ENCODE assay signal across 9 cellular contexts in genomic region chr6:26328265-26328844, GRCh38. TPM values are rescaled to one million over a fixed set of nuclear protein-coding genes. Genes with fewer than 3 reads are reported as not detected.
DNase-seq lines count a peak whose midpoint lies in the region; ATAC-seq and TF ChIP-seq lines count a peak whose summit lies in the region.
"Had no signal": no experiment of that assay in that cellular context is flagged by ENCODE, and none has a peak within 500 bp of the region (broad histone marks: within the 10 kb centered on the region; RNA-seq: fewer than 3 reads in every experiment).

No MANE protein-coding gene starts in this region.

- BruUV-seq in HCT116 (replicated peaks; lab: Mats Ljungman, UMichigan) = no TSS peak

- H3K27ac Mint-ChIP-seq in CD8-positive, alpha-beta memory T cell = peak overlapping the region in 7 of 8 donors; percentile 0 to 93 (median 47)

- no peak for TF ChIP-seq POLR2A in HCT116 (IDR thresholded peaks at IDR 0.05; ENCODE audit: borderline replicate concordance, extremely low read depth, insufficient read depth, insufficient read length)
- TF ChIP-seq POLR2A in vagina (IDR thresholded peaks at IDR 0.05) = no peak

- peaks cover 23% of the 10 kb centered on the region for H3K4me1 ChIP-seq in CD8-positive, alpha-beta memory T cell (ENCODE audit: insufficient read depth, low read length)
- H3K4me1 ChIP-seq in HCT116 (ENCODE audit: control insufficient read depth in 1 of 2, insufficient read depth in 2 of 2, low read length in 2 of 2) = peaks cover 21 to 51% of the 10 kb centered on the region in 2 experiments
- H3K4me1 ChIP-seq in vagina = peaks cover 11% of the 10 kb centered on the region

- no peak for TF ChIP-seq CTCF in HCT116 (IDR thresholded peaks at IDR 0.05 in 2 of 3, conservative IDR thresholded peaks at IDR 0.05 in 1 of 3; ENCODE audit: borderline replicate concordance in 1 of 3, insufficient read depth in 1 of 3, low read depth in 2 of 3, low read length in 2 of 3)
- no peak for TF ChIP-seq CTCF in WI38 (IDR thresholded peaks at IDR 0.05; ENCODE audit: low read depth, low read length)
- TF ChIP-seq CTCF in vagina (IDR thresholded peaks at IDR 0.05) = no peak

- H3K9me3 Mint-ChIP-seq in CD8-positive, alpha-beta memory T cell = peaks cover 0 to 11% (median 2%) of the 10 kb centered on the region in 5 donors

- H3K9me2 ChIP-seq in HCT116 (ENCODE audit: insufficient read depth) = no peaks in the 10 kb centered on the region

- no peak overlapping the region for H3K4me3 ChIP-seq in CD8-positive, alpha-beta memory T cell (ENCODE audit: low read length)
- H3K4me3 ChIP-seq in HCT116 (replicated peaks in 1 of 2; ENCODE audit: low read depth in 1 of 2, low read length in 2 of 2) (peak overlapping the region; percentile 35 to 45), WI38 (ENCODE audit: low read depth, low read length) (peak overlapping the region; percentile 63), iPS-18c (ENCODE audit: insufficient read depth, low read depth, low read length) (peak overlapping the region; percentile 57; the same call in 1 of the 2 replicates), vagina (no peak overlapping the region)
- H3K4me3 ChIP-seq: lung had no signal

- peak overlapping the region; percentile 65 for H3K4me2 ChIP-seq in HCT116 (ENCODE audit: low read length)

- intact Hi-C loops in HCT116 (cut with micrococcal nuclease) (loop anchor here (1.0 to 10.0 kb wide), 4 partner anchors 156 to 1146 kb away; partner anchors contain the start of gene ZNF184), vagina (cut with DNase I) (no loop called here)

- peak overlapping the region; percentile 59 for H3K9ac ChIP-seq in HCT116 (ENCODE audit: low read length)

- no peaks in the 10 kb centered on the region for H3K9me3 ChIP-seq in CD8-positive, alpha-beta memory T cell (ENCODE audit: low read length)
- H3K9me3 ChIP-seq in HCT116 (ENCODE audit: control insufficient read depth in 1 of 2, insufficient read depth in 1 of 2, low read depth in 1 of 2, low read length in 2 of 2) = no peaks in the 10 kb centered on the region
- H3K9me3 ChIP-seq in iPS-18c (ENCODE audit: control insufficient read depth, insufficient read depth, low read length) = no peaks in the 10 kb centered on the region
- no peaks in the 10 kb centered on the region for H3K9me3 ChIP-seq in vagina

- RAD21 ChIA-PET in HCT116 (lab: Charles Lee; ENCODE audit: low non-redundant PET in 1 of 2, low total read pairs in 2 of 2, uncharacterized antibody in 2 of 2, unreplicated experiment in 2 of 2) = interaction anchor here in 1 of 2 experiments (1.5 kb wide), 1 partner anchor 24 kb away, joined by 3 read pairs; no protein-coding TSS in a partner anchor

- peak overlapping the region; percentile 26 for H3K27ac ChIP-seq in CD8-positive, alpha-beta memory T cell (ENCODE audit: low read depth, low read length)
- H3K27ac ChIP-seq in HCT116 (ENCODE audit: low read depth, low read length) (peak overlapping the region; percentile 74), vagina (no peak overlapping the region)

- TF ChIP-seq RAD21 in HCT116 (IDR thresholded peaks at IDR 0.05; ENCODE audit: low read depth) = no peak

- no peaks in the 10 kb centered on the region for H3K79me2 ChIP-seq in HCT116 (ENCODE audit: insufficient read depth, low read length)

- ATAC-seq in HCT116 = peak; percentile 43

- H3K4me3 Mint-ChIP-seq in CD8-positive, alpha-beta memory T cell = peak overlapping the region; percentile 41 to 86 (median 70)

- peaks cover 36 to 62% (median 55%) of the 10 kb centered on the region in 3 donors for H3K4me1 Mint-ChIP-seq in CD8-positive, alpha-beta memory T cell

- H4K20me1 ChIP-seq in HCT116 (ENCODE audit: insufficient read depth) = no peaks in the 10 kb centered on the region

- CTCF ChIA-PET in CD8-positive, alpha-beta memory T cell (lab: Charles Lee) = interaction anchor here (1.1 to 3.2 kb wide), 9 partner anchors 13 to 267 kb away, joined by 3 to 13 read pairs (median 6); partner anchors contain the start of gene HMGN4
- CTCF ChIA-PET in HCT116 (lab: Charles Lee) = interaction anchor here (3.8 to 4.8 kb wide), 2 partner anchors 13 to 266 kb away, joined by 18 to 31 read pairs; no protein-coding TSS in a partner anchor

- peak in 3 of 5 donors; percentile 45 to 55 (median 53) for DNase-seq in CD8-positive, alpha-beta memory T cell
- DNase-seq in HCT116 (ENCODE audit: low read depth, low spot score) (no peak), glomerular visceral epithelial cell (ENCODE audit: extremely low spot score) (no peak), vagina (ENCODE audit: extremely low spot score in 2 of 2) (no peak), NCI-H146 (lab: John Stamatoyannopoulos, UW) (no peak), medulla oblongata (ENCODE audit: extremely low spot score) (no peak)

- no peaks in the 10 kb centered on the region for H3K36me3 ChIP-seq in CD8-positive, alpha-beta memory T cell (ENCODE audit: insufficient read depth, low read length)
- H3K36me3 ChIP-seq in HCT116 (ENCODE audit: control insufficient read depth in 1 of 2, insufficient read depth in 2 of 2, low read length in 2 of 2) (no peaks in the 10 kb centered on the region), vagina (no peaks in the 10 kb centered on the region)

- H3K27me3 ChIP-seq in CD8-positive, alpha-beta memory T cell (ENCODE audit: insufficient read depth, low read length, poor library complexity, severe bottlenecking) = peaks cover 17% of the 10 kb centered on the region
- H3K27me3 ChIP-seq in HCT116 (ENCODE audit: insufficient read depth, low read length) = no peaks in the 10 kb centered on the region
- H3K27me3 ChIP-seq in vagina = peaks cover 8% of the 10 kb centered on the region

- H3K36me3 Mint-ChIP-seq in CD8-positive, alpha-beta memory T cell = no peaks in the 10 kb centered on the region

- peak overlapping the region; percentile 99 for H2AFZ ChIP-seq in HCT116 (ENCODE audit: low read depth, low read length, poor library complexity, severe bottlenecking)

- H3K27me3 Mint-ChIP-seq in CD8-positive, alpha-beta memory T cell = peaks cover 31 to 38% of the 10 kb centered on the region in 2 donors

- POLR2A ChIA-PET in CD8-positive, alpha-beta memory T cell (lab: Charles Lee) = interaction anchor here (0.7 to 1.5 kb wide), 8 partner anchors 14 to 1341 kb away, joined by 3 to 5 read pairs (median 4); a partner anchor contains a TSS
- POLR2A ChIA-PET in HCT116 (lab: Charles Lee) = interaction anchor here (0.6 to 1.6 kb wide), 8 partner anchors 15 to 267 kb away, joined by 3 to 5 read pairs (median 3); a partner anchor contains a TSS

TF ChIP-seq in HCT116, 20 proteins besides CTCF, POLR2A, EP300 and RAD21:
- TF ChIP-seq EZH2 (IDR thresholded peaks at IDR 0.05) = no peak
- TF ChIP-seq MAX (IDR thresholded peaks at IDR 0.05) = 0 out of 2 replicates have a peak, but pooled peaks have one; percentile 34
- TF ChIP-seq CBX3 (IDR thresholded peaks at IDR 0.05; ENCODE audit: low read depth) = peak; percentile 43; the same call in 1 of the 2 replicates

RNA-seq across cellular contexts. Expression of gene BTN3A2, which starts 36.6 kb away (rescaled TPM):
- total RNA-seq in CD8-positive, alpha-beta memory T cell = 10 to 100 TPM; 36.4 to 38.7 TPM
- polyA plus RNA-seq in CD8-positive, alpha-beta memory T cell = 174 TPM
- total RNA-seq in HCT116 (2021; ENCODE audit: unreplicated experiment) = 14.1 TPM
- polyA plus RNA-seq in HCT116 (2012) = 10.8 and 12.9 TPM in 2 replicates
- total RNA-seq in vagina = 18.2 TPM

RNA-seq across cellular contexts. Expression of gene BTN2A2, which starts 54.6 kb away (rescaled TPM):
- total RNA-seq in CD8-positive, alpha-beta memory T cell = 10 to 100 TPM; 18.0 to 19.0 TPM
- polyA plus RNA-seq in CD8-positive, alpha-beta memory T cell = 6.8 TPM
- total RNA-seq in HCT116 (2021; ENCODE audit: unreplicated experiment) = 15.4 TPM
- polyA plus RNA-seq in HCT116 (2012) = 13.0 and 14.6 TPM in 2 replicates
- total RNA-seq in vagina = 6.1 TPM

Comparison
In these comparisons a context has a peak if more than half of its experiments do, and no peak if none do; other contexts are left out.
1. DNase-seq: peak in CD8-positive, alpha-beta memory T cell (3 of 5); none in HCT116 (single experiment), glomerular visceral epithelial cell (single experiment), vagina (0 of 2), NCI-H146 (single experiment) and medulla oblongata (single experiment).
2. H3K4me3 ChIP-seq: peak in HCT116 (2 of 2), WI38 (single experiment) and iPS-18c (single experiment); none in CD8-positive, alpha-beta memory T cell (single experiment) and vagina (0 of 2).